In genomic region chr17:45834471-45835396, GRCh38 we compare ENCODE assay signal across 36 cellular contexts. TPM values are rescaled to one million over a fixed set of nuclear protein-coding genes. Genes with fewer than 3 reads are reported as not detected.
A peak's percentile ranks its signal among the peaks of the same experiment; 100 is the strongest.
DNase-seq lines count a peak whose midpoint lies in the region; ATAC-seq, FAIRE-seq and TF ChIP-seq lines count a peak whose summit lies in the region.
"Had no signal": no experiment of that assay in that cellular context is flagged by ENCODE, and none has a peak within 500 bp of the region (broad histone marks: within the 10 kb centered on the region; RNA-seq: fewer than 3 reads in every experiment).

No MANE protein-coding gene starts in this region.

- H3K36me3 ChIP-seq in H1 (ENCODE audit: control insufficient read depth in 2 of 4, insufficient read depth in 4 of 4, low read length in 3 of 4), result no peaks in the 10 kb centered on the region
- H3K36me3 ChIP-seq in prostate gland, result no peaks in the 10 kb centered on the region
- H3K36me3 ChIP-seq in Caco-2 (ENCODE audit: control insufficient read depth, insufficient read depth, low read length), result no peaks in the 10 kb centered on the region
- H3K36me3 ChIP-seq: BE2C had no signal

- no peaks in the 10 kb centered on the region for H3K23me2 ChIP-seq in H1 (ENCODE audit: low read depth, low read length)

- H4K5ac ChIP-seq in H1 (ENCODE audit: insufficient read length, low read depth, low read length), result no peak overlapping the region

- H3K4me1 Mint-ChIP-seq in natural killer cell treated with Interleukin-12 subunit alpha and Interleukin-12 subunit beta and Interleukin-15 and Interleukin-18, amount 100 ng/mL, for 72 hours (ENCODE audit: low read depth in 2 of 2), result no peaks in the 10 kb centered on the region
- H3K4me1 Mint-ChIP-seq in natural killer cell (no peaks in the 10 kb centered on the region), Caco-2 (ENCODE audit: low read depth, unreplicated experiment) (no peaks in the 10 kb centered on the region)
- no peaks in the 10 kb centered on the region for H3K4me1 Mint-ChIP-seq in activated CD8-positive, alpha-beta T cell treated with anti-CD3 and anti-CD28 coated beads, Interleukin-2, amount 10 ng/mL, durations not matched to agents 7 days and 5 days (ENCODE audit: low read depth)

- no peak overlapping the region for H2BK5ac ChIP-seq in H1 (ENCODE audit: low read depth, low read length)

- H4K91ac ChIP-seq in H1 (replicated peaks; ENCODE audit: insufficient read length, low read length), result no peak overlapping the region

- TF ChIP-seq POLR2A in H1 (IDR thresholded peaks at IDR 0.05; ENCODE audit: control extremely low read depth in 1 of 2, low read depth in 2 of 2, low read length in 2 of 2) (no peak), prostate gland (IDR thresholded peaks at IDR 0.05) (no peak)

- no peaks in the 10 kb centered on the region for H3K79me1 ChIP-seq in H1 (ENCODE audit: low read depth, low read length)

- H3K9me3 ChIP-seq in H1 (ENCODE audit: insufficient read depth in 2 of 2, low read depth in 1 of 2, low read length in 1 of 2), result no peaks in the 10 kb centered on the region
- no peaks in the 10 kb centered on the region for H3K9me3 ChIP-seq in prostate gland
- H3K9me3 ChIP-seq in Caco-2, result no peaks in the 10 kb centered on the region
- H3K9me3 ChIP-seq: BE2C had no signal

- WGBS in H1 (ENCODE audit: extremely low coverage in 1 of 2, insufficient coverage in 1 of 2, insufficient read length in 1 of 2, insufficient replicate concordance in 2 of 2, low coverage in 1 of 2, low lambda C conversion rate in 2 of 2, missing lambda C conversion rate in 1 of 2), 2 experiments, result 89% methylated on average over 26 of the region's 26 CpGs; no CpG with 5 or more reads in 1 of the 2 experiments
- WGBS in prostate gland, result 85% methylated on average over 26 of the region's 26 CpGs

- CTCF ChIA-PET in H1 (lab: Charles Lee; ENCODE audit: partially characterized antibody) (interaction anchor here (0.7 to 11.9 kb wide), 17 partner anchors 10 to 198 kb away, joined by 3 to 137 read pairs (median 4); partner anchors contain the start of gene SPPL2C), Caco-2 (lab: Charles Lee) (interaction anchor here (1.5 to 1.6 kb wide), 3 partner anchors 17 to 194 kb away, joined by 4 to 10 read pairs (median 6); no protein-coding TSS in a partner anchor)
- CTCF ChIA-PET in activated CD8-positive, alpha-beta T cell treated with anti-CD3 and anti-CD28 coated beads, Interleukin-2, amount 10 ng/mL, durations not matched to agents 7 days and 5 days (lab: Charles Lee), result interaction anchor here (5.2 kb wide), 1 partner anchor 194 kb away, joined by 22 read pairs; no protein-coding TSS in a partner anchor

- no peaks in the 10 kb centered on the region for H3K9me3 Mint-ChIP-seq in natural killer cell treated with Interleukin-12 subunit alpha and Interleukin-12 subunit beta and Interleukin-15 and Interleukin-18, amount 100 ng/mL, for 72 hours
- no peaks in the 10 kb centered on the region for H3K9me3 Mint-ChIP-seq in natural killer cell
- no peaks in the 10 kb centered on the region for H3K9me3 Mint-ChIP-seq in Caco-2 (ENCODE audit: unreplicated experiment)
- no peaks in the 10 kb centered on the region for H3K9me3 Mint-ChIP-seq in activated CD8-positive, alpha-beta T cell treated with anti-CD3 and anti-CD28 coated beads, Interleukin-2, amount 10 ng/mL, durations not matched to agents 7 days and 5 days (ENCODE audit: insufficient read depth)
- H3K9me3 Mint-ChIP-seq: naive thymus-derived CD4-positive, alpha-beta T cell; stimulated activated naive CD8-positive, alpha-beta T cell treated with anti-CD3 and anti-CD28 coated beads, Interleukin-15, Interleukin-2, amounts not matched to agents 100 ng/mL and 50 ng/mL, for 24 hours had no signal

- H3K79me2 ChIP-seq in H1 (ENCODE audit: control insufficient read depth in 1 of 2, insufficient read depth in 2 of 2, low read length in 2 of 2), result no peaks in the 10 kb centered on the region

- H3K14ac ChIP-seq in H1 (ENCODE audit: insufficient read length), result no peak overlapping the region

- no peak overlapping the region for H2AFZ ChIP-seq in H1 (ENCODE audit: low read length)

- H3K4me3 ChIP-seq in H1 (ENCODE audit: extremely low read depth in 1 of 4, insufficient read depth in 2 of 4, low read depth in 3 of 4, low read length in 4 of 4) (no peak overlapping the region), prostate gland (no peak overlapping the region), Caco-2 (ENCODE audit: low read depth, low read length) (no peak overlapping the region)
- H3K4me3 ChIP-seq: GM12878, SK-N-MC had no signal

- H2BK20ac ChIP-seq in H1 (ENCODE audit: low read length), result no peak overlapping the region

- H3K18ac ChIP-seq in H1 (ENCODE audit: extremely low read depth, low read length), result no peak overlapping the region

- H3K56ac ChIP-seq in H1 (replicated peaks; ENCODE audit: insufficient read length, low read depth, low read length), result no peak overlapping the region

- H2BK12ac ChIP-seq in H1 (ENCODE audit: low read depth, low read length), result no peak overlapping the region

- H3K23ac ChIP-seq in H1 (ENCODE audit: insufficient read length), result no peak overlapping the region

- H2AK5ac ChIP-seq in H1 (ENCODE audit: low read depth, low read length), result no peak overlapping the region

- TF ChIP-seq RAD21 in H1 (IDR thresholded peaks at IDR 0.05 in 1 of 2, conservative IDR thresholded peaks at IDR 0.05 in 1 of 2; ENCODE audit: low read depth in 2 of 2, low read length in 2 of 2), result no peak

- H3K4me2 ChIP-seq in H1 (ENCODE audit: insufficient read depth in 1 of 2, low read depth in 2 of 2, low read length in 2 of 2), result no peak overlapping the region

- FAIRE-seq in H1 (lab: Jason Lieb, UNC), result no peak
- FAIRE-seq: bronchial epithelial cell, GM12878, islet of Langerhans, RCC 7860, TTC549 had no signal

- peaks cover 0 to 2% (median 2%) of the 10 kb centered on the region in 4 experiments; a peak in 2 of 7 replicates for H3K4me1 ChIP-seq in H1 (replicated peaks in 1 of 4; ENCODE audit: control insufficient read depth in 3 of 4, insufficient read depth in 4 of 4, low read length in 3 of 4)
- H3K4me1 ChIP-seq in prostate gland (replicated peaks), result no peaks in the 10 kb centered on the region
- no peaks in the 10 kb centered on the region for H3K4me1 ChIP-seq in Caco-2
- H3K4me1 ChIP-seq: BE2C had no signal

- H3K9ac ChIP-seq in H1 (replicated peaks in 1 of 4; ENCODE audit: extremely low read depth in 1 of 4, low read depth in 3 of 4, low read length in 3 of 4), result no peak overlapping the region

- peaks cover 0 to 2% of the 10 kb centered on the region in 2 donors for H3K27me3 Mint-ChIP-seq in natural killer cell treated with Interleukin-12 subunit alpha and Interleukin-12 subunit beta and Interleukin-15 and Interleukin-18, amount 100 ng/mL, for 72 hours
- peaks cover 0 to 6% of the 10 kb centered on the region in 2 donors for H3K27me3 Mint-ChIP-seq in natural killer cell (ENCODE audit: low read depth in 2 of 2)
- peaks cover 25% of the 10 kb centered on the region for H3K27me3 Mint-ChIP-seq in Caco-2 (ENCODE audit: insufficient read depth, unreplicated experiment)
- H3K27me3 Mint-ChIP-seq in activated CD8-positive, alpha-beta T cell treated with anti-CD3 and anti-CD28 coated beads, Interleukin-2, amount 10 ng/mL, durations not matched to agents 7 days and 5 days (ENCODE audit: low read depth), result no peaks in the 10 kb centered on the region
- H3K27me3 Mint-ChIP-seq: activated naive CD8-positive, alpha-beta T cell; stimulated activated naive CD8-positive, alpha-beta T cell treated with anti-CD3 and anti-CD28 coated beads, Interleukin-15, Interleukin-2, amounts not matched to agents 100 ng/mL and 50 ng/mL, for 24 hours had no signal

- no peak for TF ChIP-seq CTCF in natural killer cell (IDR thresholded peaks at IDR 0.05)
- TF ChIP-seq CTCF in H1 (IDR thresholded peaks at IDR 0.05; ENCODE audit: control extremely low read depth in 1 of 3, insufficient read depth in 1 of 3, low read depth in 1 of 3, low read length in 3 of 3), result no peak
- no peak for TF ChIP-seq CTCF in prostate gland (IDR thresholded peaks at IDR 0.05)
- TF ChIP-seq CTCF in Caco-2 (IDR thresholded peaks at IDR 0.05; ENCODE audit: insufficient read depth in 1 of 2, low read depth in 1 of 2, low read length in 1 of 2, severe bottlenecking in 1 of 2, unreplicated experiment in 1 of 2), result no peak

- no peak overlapping the region for H3K4me3 Mint-ChIP-seq in natural killer cell treated with Interleukin-12 subunit alpha and Interleukin-12 subunit beta and Interleukin-15 and Interleukin-18, amount 100 ng/mL, for 72 hours
- no peak overlapping the region for H3K4me3 Mint-ChIP-seq in natural killer cell
- no peak overlapping the region for H3K4me3 Mint-ChIP-seq in Caco-2 (ENCODE audit: unreplicated experiment)
- no peak overlapping the region for H3K4me3 Mint-ChIP-seq in activated CD8-positive, alpha-beta T cell treated with anti-CD3 and anti-CD28 coated beads, Interleukin-2, amount 10 ng/mL, durations not matched to agents 7 days and 5 days
- H3K4me3 Mint-ChIP-seq: activated naive CD8-positive, alpha-beta T cell; naive thymus-derived CD4-positive, alpha-beta T cell; stimulated activated naive CD8-positive, alpha-beta T cell treated with anti-CD3 and anti-CD28 coated beads, Interleukin-15, Interleukin-2, amounts not matched to agents 100 ng/mL and 50 ng/mL, for 24 hours had no signal

- TF ChIP-seq EP300 in H1 (IDR thresholded peaks at IDR 0.05; ENCODE audit: borderline replicate concordance in 1 of 2, low read depth in 2 of 2, low read length in 2 of 2), result no peak

- intact Hi-C loops in natural killer cell (cut with micrococcal nuclease) (no loop called here), prostate gland (cut with DNase I) (no loop called here), Caco-2 (cut with micrococcal nuclease; ENCODE audit: unreplicated experiment) (no loop called here)

- H3K27ac Mint-ChIP-seq in natural killer cell treated with Interleukin-12 subunit alpha and Interleukin-12 subunit beta and Interleukin-15 and Interleukin-18, amount 100 ng/mL, for 72 hours, result no peak overlapping the region
- H3K27ac Mint-ChIP-seq in natural killer cell (no peak overlapping the region), Caco-2 (ENCODE audit: unreplicated experiment) (no peak overlapping the region)
- no peak overlapping the region for H3K27ac Mint-ChIP-seq in activated CD8-positive, alpha-beta T cell treated with anti-CD3 and anti-CD28 coated beads, Interleukin-2, amount 10 ng/mL, durations not matched to agents 7 days and 5 days
- H3K27ac Mint-ChIP-seq: activated naive CD8-positive, alpha-beta T cell; naive thymus-derived CD4-positive, alpha-beta T cell; stimulated activated naive CD8-positive, alpha-beta T cell treated with anti-CD3 and anti-CD28 coated beads, Interleukin-15, Interleukin-2, amounts not matched to agents 100 ng/mL and 50 ng/mL, for 24 hours had no signal

- H3K27me3 ChIP-seq in H1 (replicated peaks in 1 of 4; ENCODE audit: control insufficient read depth in 3 of 4, extremely low read depth in 1 of 4, insufficient read depth in 3 of 4, low read length in 3 of 4) (no peaks in the 10 kb centered on the region), prostate gland (replicated peaks; ENCODE audit: insufficient read depth) (no peaks in the 10 kb centered on the region), Caco-2 (replicated peaks; ENCODE audit: control insufficient read depth, insufficient read depth, low read length) (no peaks in the 10 kb centered on the region)
- H3K27me3 ChIP-seq: BE2C had no signal

- H3K27ac ChIP-seq in H1 (ENCODE audit: low read depth, low read length) (no peak overlapping the region), prostate gland (no peak overlapping the region)
- H3K27ac ChIP-seq: epithelial cell of prostate, SK-N-MC had no signal

- H2BK120ac ChIP-seq in H1 (replicated peaks; ENCODE audit: low read depth, low read length), result no peak overlapping the region

- BruUV-seq in Caco-2 (replicated peaks; lab: Mats Ljungman, UMichigan), result no TSS peak

- ATAC-seq in natural killer cell treated with Interleukin-12 subunit alpha and Interleukin-12 subunit beta and Interleukin-15 and Interleukin-18, amount 100 ng/mL, for 72 hours, result no peak
- ATAC-seq in natural killer cell, result no peak
- ATAC-seq in activated CD8-positive, alpha-beta T cell treated with anti-CD3 and anti-CD28 coated beads, Interleukin-2, amount 10 ng/mL, durations not matched to agents 7 days and 5 days, result no peak
- ATAC-seq: GM12878; left ventricle myocardium superior; naive thymus-derived CD4-positive, alpha-beta T cell had no signal

- H4K20me1 ChIP-seq in H1 (replicated peaks in 1 of 2; ENCODE audit: control insufficient read depth in 1 of 2, insufficient read depth in 2 of 2, low read length in 2 of 2), result peaks cover 0 to 2% of the 10 kb centered on the region in 2 experiments

- H3K36me3 Mint-ChIP-seq in natural killer cell treated with Interleukin-12 subunit alpha and Interleukin-12 subunit beta and Interleukin-15 and Interleukin-18, amount 100 ng/mL, for 72 hours, result no peaks in the 10 kb centered on the region
- no peaks in the 10 kb centered on the region for H3K36me3 Mint-ChIP-seq in natural killer cell
- peaks cover 2% of the 10 kb centered on the region for H3K36me3 Mint-ChIP-seq in Caco-2 (ENCODE audit: insufficient read depth, unreplicated experiment)
- no peaks in the 10 kb centered on the region for H3K36me3 Mint-ChIP-seq in activated CD8-positive, alpha-beta T cell treated with anti-CD3 and anti-CD28 coated beads, Interleukin-2, amount 10 ng/mL, durations not matched to agents 7 days and 5 days (ENCODE audit: low read depth)
- H3K36me3 Mint-ChIP-seq: activated naive CD8-positive, alpha-beta T cell; naive thymus-derived CD4-positive, alpha-beta T cell had no signal

- H4K8ac ChIP-seq in H1 (ENCODE audit: extremely low read depth, insufficient read depth, low read length), result peak overlapping the region; percentile 83; the same call in 1 of the 2 replicates

- H2BK15ac ChIP-seq in H1 (ENCODE audit: low read length), result no peak overlapping the region

- H3K4ac ChIP-seq in H1 (replicated peaks; ENCODE audit: insufficient read length, low read depth, low read length), result no peak overlapping the region

- peak; percentile 58 for DNase-seq in natural killer cell treated with Interleukin-12 subunit alpha and Interleukin-12 subunit beta and Interleukin-15 and Interleukin-18, amount 100 ng/mL, for 72 hours (ENCODE audit: low spot score)
- DNase-seq in natural killer cell, result no peak
- peak; percentile 46 for DNase-seq in NCI-H69 (lab: John Stamatoyannopoulos, UW)
- no peak for DNase-seq in H1 (ENCODE audit: low read depth in 1 of 2, low spot score in 2 of 2)
- DNase-seq in prostate gland (ENCODE audit: low spot score), result no peak
- no peak for DNase-seq in Caco-2
- DNase-seq in DMS153 treated with DMSO at 0.1 percent for 48 hours (lab: John Stamatoyannopoulos, UW; ENCODE audit: unreplicated experiment), result no peak
- DNase-seq in activated CD8-positive, alpha-beta T cell treated with anti-CD3 and anti-CD28 coated beads, Interleukin-2, amount 10 ng/mL, durations not matched to agents 7 days and 5 days, result no peak
- DNase-seq: ACHN; activated effector memory CD4-positive, alpha-beta T cell treated with Interleukin-2 at 50 U/mL for 16 hours; activated T-cell treated with anti-CD3 and anti-CD28 coated beads for 4 hours; anterior cingulate cortex; DND-41; effector CD4-positive, alpha-beta T cell; glutamatergic neuron; KG1; left ventricle myocardium superior; midbrain; naive thymus-derived CD4-positive, alpha-beta T cell; NCI-H1048; NCI-H1694 treated with DMSO at 0.1 percent for 48 hours; NCI-H524 treated with DMSO at 0.1 percent for 48 hours had no signal

- POLR2A ChIA-PET in H1 (lab: Charles Lee; ENCODE audit: partially characterized antibody), result interaction anchor here (0.7 kb wide), 1 partner anchor 432 kb away, joined by 3 read pairs; no protein-coding TSS in a partner anchor
- POLR2A ChIA-PET in Caco-2 (lab: Charles Lee), result no interaction called here
- POLR2A ChIA-PET in activated CD8-positive, alpha-beta T cell treated with anti-CD3 and anti-CD28 coated beads, Interleukin-2, amount 10 ng/mL, durations not matched to agents 7 days and 5 days (lab: Charles Lee), result no interaction called here

RNA-seq across cellular contexts. Expression of gene SPPL2C, which starts 9.9 kb away (rescaled TPM):
- total RNA-seq in natural killer cell treated with Interleukin-12 subunit alpha and Interleukin-12 subunit beta and Interleukin-15 and Interleukin-18, amount 100 ng/mL, for 72 hours, result not detected
- total RNA-seq in natural killer cell (not detected), prostate gland (1 to 10 TPM in 1 of 2 donors, not detected in 1; 1.5 TPM), Caco-2 (2022) (not detected in 2 replicates)
- not detected in 2 replicates for total RNA-seq in H1 (2021; fragmentation: NEBNext Ultra II Directional; extraction: Animal tissue kit (Norgen Biotek cat#: 25700))
- not detected in 2 replicates for polyA plus RNA-seq in H1 (2011; rRNA removed)
- not detected for polyA plus RNA-seq in H1 (2011; cell fraction: cytosol; rRNA removed)
- polyA plus RNA-seq in H1 (2011; cell fraction: nucleus; rRNA removed), result not detected
- not detected in 4 replicates for polyA plus RNA-seq in H1 (2012, experiment 1 of 2)
- not detected for polyA plus RNA-seq in H1 (2012, experiment 2 of 2)
- polyA plus RNA-seq in H1 (2013, experiment 1 of 2), result not detected
- polyA plus RNA-seq in H1 (2013, experiment 2 of 2), result not detected
- not detected in 2 replicates for polyA minus RNA-seq in H1 (2011; rRNA and poly(A)+ RNA removed)
- polyA minus RNA-seq in H1 (2011; cell fraction: cytosol; rRNA and poly(A)+ RNA removed), result not detected
- not detected for polyA minus RNA-seq in H1 (2011; cell fraction: nucleus; rRNA and poly(A)+ RNA removed)
- not detected for total RNA-seq in activated CD8-positive, alpha-beta T cell treated with anti-CD3 and anti-CD28 coated beads, Interleukin-2, amount 10 ng/mL, durations not matched to agents 7 days and 5 days
- total RNA-seq: bronchial epithelial cell; GM12878; left ventricle myocardium superior; naive thymus-derived CD4-positive, alpha-beta T cell; omental fat pad; skeletal muscle tissue; T-helper 1 cell treated with Interleukin-12 subunit alpha and Interleukin-12 subunit beta and Interleukin-4 antibody, amounts not matched to agents 30 ng/mL and 1 ng/mL, for 36 hours had no signal
- polyA plus RNA-seq: GM12878; naive thymus-derived CD4-positive, alpha-beta T cell; thymus had no signal

RNA-seq across cellular contexts. Expression of gene CRHR1, which starts 50.6 kb away (rescaled TPM):
- total RNA-seq in natural killer cell treated with Interleukin-12 subunit alpha and Interleukin-12 subunit beta and Interleukin-15 and Interleukin-18, amount 100 ng/mL, for 72 hours, result not detected
- total RNA-seq in natural killer cell (not detected), prostate gland (1 to 10 TPM; 1.4 to 2.1 TPM), Caco-2 (2022) (not detected in 2 replicates)
- total RNA-seq in H1 (2021; fragmentation: NEBNext Ultra II Directional; extraction: Animal tissue kit (Norgen Biotek cat#: 25700)), result 0.55 and 0.56 TPM in 2 replicates
- polyA plus RNA-seq in H1 (2011; rRNA removed), result 1.2 and 1.7 TPM in 2 replicates
- polyA plus RNA-seq in H1 (2011; cell fraction: cytosol; rRNA removed), result 1.3 TPM
- 2.9 TPM for polyA plus RNA-seq in H1 (2011; cell fraction: nucleus; rRNA removed)
- 0.37 to 1.0 TPM (median 0.62 TPM) in 4 replicates for polyA plus RNA-seq in H1 (2012, experiment 1 of 2)
- polyA plus RNA-seq in H1 (2012, experiment 2 of 2), result 0.56 TPM
- 0.53 TPM for polyA plus RNA-seq in H1 (2013, experiment 1 of 2)
- polyA plus RNA-seq in H1 (2013, experiment 2 of 2), result 0.42 TPM
- polyA minus RNA-seq in H1 (2011; rRNA and poly(A)+ RNA removed), result 0.66 and 3.0 TPM in 2 replicates
- not detected for polyA minus RNA-seq in H1 (2011; cell fraction: cytosol; rRNA and poly(A)+ RNA removed)
- polyA minus RNA-seq in H1 (2011; cell fraction: nucleus; rRNA and poly(A)+ RNA removed), result 1.1 TPM
- total RNA-seq in activated CD8-positive, alpha-beta T cell treated with anti-CD3 and anti-CD28 coated beads, Interleukin-2, amount 10 ng/mL, durations not matched to agents 7 days and 5 days, result not detected
- total RNA-seq: bronchial epithelial cell; left ventricle myocardium superior; naive thymus-derived CD4-positive, alpha-beta T cell; omental fat pad; T-helper 1 cell treated with Interleukin-12 subunit alpha and Interleukin-12 subunit beta and Interleukin-4 antibody, amounts not matched to agents 30 ng/mL and 1 ng/mL, for 36 hours had no signal
- polyA plus RNA-seq: GM12878; naive thymus-derived CD4-positive, alpha-beta T cell had no signal

RNA-seq across cellular contexts. Expression of gene MAPT, which starts 59.6 kb away (rescaled TPM):
- under 1 TPM; 0.14 to 0.17 TPM for total RNA-seq in natural killer cell treated with Interleukin-12 subunit alpha and Interleukin-12 subunit beta and Interleukin-15 and Interleukin-18, amount 100 ng/mL, for 72 hours
- total RNA-seq in natural killer cell (1 to 10 TPM in 1 of 3 donors, under 1 TPM in 2; 0.14 to 1.3 (median 0.58) TPM), prostate gland (10 to 100 TPM; 11.7 to 14.7 TPM), Caco-2 (2022) (0.60 and 0.95 TPM in 2 replicates)
- total RNA-seq in H1 (2021; fragmentation: NEBNext Ultra II Directional; extraction: Animal tissue kit (Norgen Biotek cat#: 25700)), result 1.7 and 2.4 TPM in 2 replicates
- 0.54 and 1.0 TPM in 2 replicates for polyA plus RNA-seq in H1 (2011; rRNA removed)
- polyA plus RNA-seq in H1 (2011; cell fraction: cytosol; rRNA removed), result 0.57 TPM
- polyA plus RNA-seq in H1 (2011; cell fraction: nucleus; rRNA removed), result 1.1 TPM
- 0.88 to 1.4 TPM (median 1.3 TPM) in 4 replicates for polyA plus RNA-seq in H1 (2012, experiment 1 of 2)
- 0.83 TPM for polyA plus RNA-seq in H1 (2012, experiment 2 of 2)
- polyA plus RNA-seq in H1 (2013, experiment 1 of 2), result 0.93 TPM
- polyA plus RNA-seq in H1 (2013, experiment 2 of 2), result 0.99 TPM
- polyA minus RNA-seq in H1 (2011; rRNA and poly(A)+ RNA removed), result 0.29 and 0.38 TPM in 2 replicates
- polyA minus RNA-seq in H1 (2011; cell fraction: cytosol; rRNA and poly(A)+ RNA removed), result 0.22 TPM
- polyA minus RNA-seq in H1 (2011; cell fraction: nucleus; rRNA and poly(A)+ RNA removed), result 0.60 TPM
- total RNA-seq in activated CD8-positive, alpha-beta T cell treated with anti-CD3 and anti-CD28 coated beads, Interleukin-2, amount 10 ng/mL, durations not matched to agents 7 days and 5 days, result under 1 TPM in 1 of 2 experiments, not detected in 1; 0.11 TPM

Comparison
In these comparisons a context has a peak if more than half of its experiments do, and no peak if none do; other contexts are left out.
1. DNase-seq: peak in natural killer cell treated with Interleukin-12 subunit alpha and Interleukin-12 subunit beta and Interleukin-15 and Interleukin-18, amount 100 ng/mL, for 72 hours (single experiment) and NCI-H69 (single experiment); none in natural killer cell (single experiment), H1 (0 of 2), prostate gland (single experiment), Caco-2 (0 of 2), DMS153 treated with DMSO at 0.1 percent for 48 hours (single experiment) and activated CD8-positive, alpha-beta T cell treated with anti-CD3 and anti-CD28 coated beads, Interleukin-2, amount 10 ng/mL, durations not matched to agents 7 days and 5 days (single experiment).